17 cellular contexts compared by ENCODE assay signal in genomic region chr1:152325111-152325510, GRCh38. TPM values are rescaled to one million over a fixed set of nuclear protein-coding genes. Genes with fewer than 3 reads are reported as not detected.
"Had no signal": no experiment of that assay in that cellular context is flagged by ENCODE, and none has a peak within 500 bp of the region (broad histone marks: within the 10 kb centered on the region; RNA-seq: fewer than 3 reads in every experiment).

Gene FLG (minus strand): TSS chr1:152325239. CDS start chr1:152315456, 9,783 bp downstream.

- H3K4me1 ChIP-seq: body of pancreas, upper lobe of right lung had no signal

- DNase-seq: activated CD4-positive, alpha-beta memory T cell treated with anti-CD3 and anti-CD28 coated beads, Interleukin-2, amount 10 ng/mL, durations not matched to agents 7 days and 5 days; activated CD4-positive, alpha-beta T cell treated with anti-CD3 and anti-CD28 coated beads for 48 hours; activated CD4-positive, CD25-positive, alpha-beta regulatory T cell; activated naive CD4-positive, alpha-beta T cell treated with anti-CD3 and anti-CD28 coated beads for 36 hours; activated T-cell treated with anti-CD3 and anti-CD28 coated beads, Interleukin-2, amount 50 U/mL, for 4 hours; body of pancreas; central memory CD4-positive, alpha-beta T cell; dorsolateral prefrontal cortex; occipital lobe; stimulated activated naive B cell treated with anti-CD40 and anti-IgM and Interleukin-4, amounts not matched to agents 10 μg/mL and 1 μg/mL and 100 μg/mL, for 72 hours; T-helper 9 cell; upper lobe of right lung had no signal

- H3K27ac ChIP-seq: body of pancreas, dorsolateral prefrontal cortex, upper lobe of right lung had no signal

- H3K36me3 ChIP-seq: upper lobe of right lung had no signal

- ATAC-seq: activated T-cell treated with anti-CD3 and anti-CD28 coated beads, Interleukin-2, amount 50 U/mL, for 4 hours; body of pancreas; stimulated activated naive B cell treated with anti-CD40 and anti-IgM and Interleukin-4, amounts not matched to agents 10 μg/mL and 1 μg/mL and 100 μg/mL, for 72 hours; upper lobe of right lung had no signal

- H3K27me3 ChIP-seq: body of pancreas, upper lobe of right lung had no signal

- H3K9me3 ChIP-seq: body of pancreas, upper lobe of right lung had no signal

- H3K4me3 ChIP-seq: body of pancreas, dorsolateral prefrontal cortex, lung, upper lobe of right lung had no signal

RNA-seq across cellular contexts. Expression of gene FLG, which starts in this region (rescaled TPM):
- total RNA-seq: activated naive CD4-positive, alpha-beta T cell treated with anti-CD3 and anti-CD28 coated beads for 36 hours; activated T-cell treated with anti-CD3 and anti-CD28 coated beads, Interleukin-2, amount 50 U/mL, for 4 hours; body of pancreas; epithelial cell of proximal tubule; lung; mesothelial cell of epicardium; occipital lobe; posterior vena cava; upper lobe of right lung had no signal
- polyA plus RNA-seq: neural cell had no signal
